16 cellular contexts compared by ENCODE assay signal in the genomic region with DNA sequence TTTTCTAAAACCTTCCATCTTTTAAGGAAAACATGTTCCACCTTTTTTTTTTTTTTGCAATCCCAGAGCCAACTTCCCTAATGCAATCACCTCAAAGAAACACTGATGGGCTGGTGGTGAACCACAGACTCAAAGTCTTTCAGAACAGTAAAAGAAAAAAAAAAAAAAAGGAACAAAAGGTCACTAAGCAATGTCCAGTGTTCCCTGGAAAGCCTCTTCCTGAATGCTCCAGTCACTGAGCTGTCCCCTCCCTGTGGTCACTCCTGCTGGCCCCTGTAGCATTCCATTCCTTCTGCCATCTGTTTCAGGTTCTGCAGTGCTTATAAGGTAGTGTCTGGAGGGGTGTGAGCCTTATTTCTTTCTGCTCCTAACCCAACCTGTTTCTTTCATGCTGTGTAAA. TPM values are rescaled to one million over a fixed set of nuclear protein-coding genes. Genes with fewer than 3 reads are reported as not detected.
A peak's percentile ranks its signal among the peaks of the same experiment; 100 is the strongest.
DNase-seq lines count a peak whose midpoint lies in the region; ATAC-seq and TF ChIP-seq lines count a peak whose summit lies in the region.
"Had no signal": no experiment of that assay in that cellular context is flagged by ENCODE, and none has a peak within 500 bp of the region (broad histone marks: within the 10 kb centered on the region; RNA-seq: fewer than 3 reads in every experiment).

No MANE protein-coding gene starts in this region.

- H3K9me3 ChIP-seq in adipocyte (ENCODE audit: control insufficient read depth, low read length): no peaks in the 10 kb centered on the region
- H3K9me3 ChIP-seq: esophagus squamous epithelium, neutrophil, thyroid gland had no signal

- no peak overlapping the region for H2AFZ ChIP-seq in ACC112 (ENCODE audit: low read length, unreplicated experiment)

- ATAC-seq in HG02798 (IDR thresholded peaks at IDR 0.05; ENCODE audit: poor library complexity, unreplicated experiment) (no peak), HG02870 (IDR thresholded peaks at IDR 0.05; ENCODE audit: unreplicated experiment) (no peak)
- ATAC-seq in activated CD8-positive, alpha-beta memory T cell treated with anti-CD3 and anti-CD28 coated beads, Interleukin-2, amount 10 ng/mL, durations not matched to agents 7 days and 5 days: no peak

- peak overlapping the region; percentile 51 for H3K27ac Mint-ChIP-seq in neural crest cell (ENCODE audit: unreplicated experiment)
- no peak overlapping the region for H3K27ac Mint-ChIP-seq in activated CD8-positive, alpha-beta memory T cell treated with anti-CD3 and anti-CD28 coated beads, Interleukin-2, amount 10 ng/mL, durations not matched to agents 7 days and 5 days
- H3K27ac Mint-ChIP-seq: activated B cell treated with CpG ODN at 0.5 μM for 24 hours had no signal

- peaks cover 2% of the 10 kb centered on the region for H3K9me3 Mint-ChIP-seq in neural crest cell
- no peaks in the 10 kb centered on the region for H3K9me3 Mint-ChIP-seq in activated CD8-positive, alpha-beta memory T cell treated with anti-CD3 and anti-CD28 coated beads, Interleukin-2, amount 10 ng/mL, durations not matched to agents 7 days and 5 days (ENCODE audit: low read depth)
- H3K9me3 Mint-ChIP-seq: activated B cell treated with CpG ODN at 0.5 μM for 24 hours had no signal

- H3K4me3 ChIP-seq in ACC112 (ENCODE audit: low read depth, low read length) (no peak overlapping the region), adipocyte (ENCODE audit: low read length) (no peak overlapping the region)
- H3K4me3 ChIP-seq: esophagus squamous epithelium, SK-N-MC, thyroid gland had no signal

- H3K4me1 Mint-ChIP-seq in neural crest cell: peaks cover 20% of the 10 kb centered on the region
- peaks cover 12% of the 10 kb centered on the region for H3K4me1 Mint-ChIP-seq in activated CD8-positive, alpha-beta memory T cell treated with anti-CD3 and anti-CD28 coated beads, Interleukin-2, amount 10 ng/mL, durations not matched to agents 7 days and 5 days

- H3K36me3 ChIP-seq in ACC112 (ENCODE audit: insufficient read depth, low read length) (0 out of 2 replicates have a peak, but pooled peaks cover 6% of the 10 kb centered on the region), adipocyte (ENCODE audit: control insufficient read depth, insufficient read depth, low read length, severe bottlenecking) (peaks cover 40% of the 10 kb centered on the region)

- peak; percentile 37 for DNase-seq in HCEC 1CT
- DNase-seq in adipocyte (ENCODE audit: low read depth): peak; percentile 34
- DNase-seq in neural crest cell (ENCODE audit: low read depth, low spot score): no peak
- no peak for DNase-seq in DMS53 (lab: John Stamatoyannopoulos, UW)
- DNase-seq in activated CD8-positive, alpha-beta memory T cell treated with anti-CD3 and anti-CD28 coated beads, Interleukin-2, amount 10 ng/mL, durations not matched to agents 7 days and 5 days: no peak
- DNase-seq: activated B cell treated with CpG ODN at 0.5 μM for 24 hours; activated CD8-positive, alpha-beta memory T cell treated with anti-CD3 and anti-CD28 coated beads, Interleukin-2, amount 50 U/mL, for 48 hours; DMS79 treated with DMSO at 0.1 percent for 48 hours; esophagus squamous epithelium; NCI-H2081 had no signal

- no peak for TF ChIP-seq CTCF in neural crest cell (conservative IDR thresholded peaks at IDR 0.05)

- no peak overlapping the region for H3K4me3 Mint-ChIP-seq in neural crest cell
- no peak overlapping the region for H3K4me3 Mint-ChIP-seq in activated CD8-positive, alpha-beta memory T cell treated with anti-CD3 and anti-CD28 coated beads, Interleukin-2, amount 10 ng/mL, durations not matched to agents 7 days and 5 days
- H3K4me3 Mint-ChIP-seq: activated B cell treated with CpG ODN at 0.5 μM for 24 hours had no signal

- H3K27me3 Mint-ChIP-seq in neural crest cell (ENCODE audit: low read depth): no peaks in the 10 kb centered on the region
- no peaks in the 10 kb centered on the region for H3K27me3 Mint-ChIP-seq in activated CD8-positive, alpha-beta memory T cell treated with anti-CD3 and anti-CD28 coated beads, Interleukin-2, amount 10 ng/mL, durations not matched to agents 7 days and 5 days
- H3K27me3 Mint-ChIP-seq: activated B cell treated with CpG ODN at 0.5 μM for 24 hours had no signal

- H3K4me1 ChIP-seq in ACC112 (ENCODE audit: control insufficient read depth, insufficient read depth, low read length, unreplicated experiment): peaks cover 31% of the 10 kb centered on the region
- peaks cover 36% of the 10 kb centered on the region for H3K4me1 ChIP-seq in adipocyte (ENCODE audit: control insufficient read depth, insufficient read depth, low read length)

- no peaks in the 10 kb centered on the region for H3K27me3 ChIP-seq in ACC112 (ENCODE audit: insufficient read depth, low read length)
- H3K27me3 ChIP-seq in adipocyte (replicated peaks; ENCODE audit: control insufficient read depth, insufficient read depth, low read length): no peaks in the 10 kb centered on the region
- H3K27me3 ChIP-seq: esophagus squamous epithelium, neutrophil, thyroid gland had no signal

- peaks cover 18% of the 10 kb centered on the region for H3K36me3 Mint-ChIP-seq in neural crest cell (ENCODE audit: low read depth)
- H3K36me3 Mint-ChIP-seq in activated CD8-positive, alpha-beta memory T cell treated with anti-CD3 and anti-CD28 coated beads, Interleukin-2, amount 10 ng/mL, durations not matched to agents 7 days and 5 days: peaks cover 54% of the 10 kb centered on the region

- no peaks in the 10 kb centered on the region for H3K79me2 ChIP-seq in ACC112 (ENCODE audit: control insufficient read depth, insufficient read depth, low read length, unreplicated experiment)

- no peak overlapping the region for H3K9ac ChIP-seq in adipocyte (ENCODE audit: low read length)

- CTCF ChIA-PET in activated CD8-positive, alpha-beta memory T cell treated with anti-CD3 and anti-CD28 coated beads, Interleukin-2, amount 10 ng/mL, durations not matched to agents 7 days and 5 days (lab: Charles Lee): interaction anchor here (0.7 to 2.2 kb wide), 2 partner anchors 12 to 244 kb away, joined by 4 to 5 read pairs; no protein-coding TSS in a partner anchor

- peak overlapping the region; percentile 45; the same call in 1 of the 2 replicates for H3K27ac ChIP-seq in ACC112 (ENCODE audit: low read depth, low read length)
- H3K27ac ChIP-seq: esophagus squamous epithelium, neutrophil, SK-N-MC had no signal

RNA-seq across cellular contexts. Expression of a gene that starts 53.3 kb away (rescaled TPM):
- 54.9 and 56.2 TPM in 2 replicates for total RNA-seq in neural crest cell
- 10 to 100 TPM; 46.8 to 57.0 TPM for total RNA-seq in activated CD8-positive, alpha-beta memory T cell treated with anti-CD3 and anti-CD28 coated beads, Interleukin-2, amount 10 ng/mL, durations not matched to agents 7 days and 5 days

RNA-seq across cellular contexts. Expression of a gene that starts 53.5 kb away (rescaled TPM):
- 2.5 and 2.8 TPM in 2 replicates for total RNA-seq in neural crest cell
- 1 to 10 TPM in 1 of 2 experiments, under 1 TPM in 1; 0.98 to 1.9 TPM for total RNA-seq in activated CD8-positive, alpha-beta memory T cell treated with anti-CD3 and anti-CD28 coated beads, Interleukin-2, amount 10 ng/mL, durations not matched to agents 7 days and 5 days

Comparison
In these comparisons a context has a peak if more than half of its experiments do, and no peak if none do; other contexts are left out.
1. DNase-seq: peak in HCEC 1CT (single experiment) and adipocyte (single experiment); none in neural crest cell (single experiment), DMS53 (single experiment) and activated CD8-positive, alpha-beta memory T cell treated with anti-CD3 and anti-CD28 coated beads, Interleukin-2, amount 10 ng/mL, durations not matched to agents 7 days and 5 days (single experiment).